ENCODE assay signal across 20 cellular contexts in genomic region chr2:71799013-71799575, GRCh38.
"Had no signal": no experiment of that assay in that cellular context is flagged by ENCODE, and none has a peak within 500 bp of the region (broad histone marks: within the 10 kb centered on the region; RNA-seq: fewer than 3 reads in every experiment).

No MANE protein-coding gene starts in this region.

- H3K4me3 ChIP-seq: esophagus muscularis mucosa, gastroesophageal sphincter, heart left ventricle, hepatocyte, left lung, right lobe of liver, stomach, tibial artery, upper lobe of left lung, vagina had no signal

- DNase-seq: effector CD8-positive, alpha-beta T cell; foreskin keratinocyte; left lung; stimulated activated CD4-positive, alpha-beta T cell treated with anti-CD3 and anti-CD28 coated beads, Interleukin-4, amount 100 ng/mL, for 24 hours; stimulated activated naive CD4-positive, alpha-beta T cell treated with Interleukin-2 at 50 U/mL for 16 hours; stomach; upper lobe of left lung had no signal

- H3K79me2 ChIP-seq: hepatocyte, parathyroid adenoma had no signal

- H3K36me3 ChIP-seq: esophagus muscularis mucosa, gastroesophageal sphincter, heart left ventricle, left lung, neutrophil, right lobe of liver, stomach, tibial artery, upper lobe of left lung, vagina had no signal

- FAIRE-seq: colon, islet of Langerhans, small intestine had no signal

- H3K27me3 ChIP-seq: esophagus muscularis mucosa, gastroesophageal sphincter, heart left ventricle, left lung, right lobe of liver, stomach, tibial artery, upper lobe of left lung, vagina had no signal

- H2AFZ ChIP-seq: hepatocyte, parathyroid adenoma had no signal

- ATAC-seq: gastroesophageal sphincter; naive thymus-derived CD8-positive, alpha-beta T cell had no signal

- H3K4me1 ChIP-seq: gastroesophageal sphincter, left lung, parathyroid adenoma, right lobe of liver, upper lobe of left lung had no signal

- H3K9ac ChIP-seq: parathyroid adenoma had no signal

- H3K27ac ChIP-seq: esophagus muscularis mucosa, foreskin keratinocyte, gastroesophageal sphincter, heart left ventricle, hepatocyte, left lung, neutrophil, parathyroid adenoma, right lobe of liver, stomach, tibial artery, upper lobe of left lung, vagina had no signal

- H3K4me2 ChIP-seq: hepatocyte had no signal

- H3K9me3 ChIP-seq: esophagus muscularis mucosa, gastroesophageal sphincter, heart left ventricle, left lung, neutrophil, right lobe of liver, stomach, tibial artery, upper lobe of left lung, vagina had no signal
